Comparison of ENCODE assay signal across 9 cellular contexts in genomic region chr13:46665630-46666482, GRCh38.
DNase-seq lines count a peak whose midpoint lies in the region; ATAC-seq, FAIRE-seq and TF ChIP-seq lines count a peak whose summit lies in the region.
"Had no signal": no experiment of that assay in that cellular context is flagged by ENCODE, and none has a peak within 500 bp of the region (broad histone marks: within the 10 kb centered on the region; RNA-seq: fewer than 3 reads in every experiment).

No MANE protein-coding gene starts in this region.

- intact Hi-C loops in PC-3 (cut with micrococcal nuclease) (loop anchor here (10.0 kb wide), 1 partner anchor 111 kb away; the partner anchor contains the start of gene LRCH1), tibial artery (cut with DNase I; ENCODE audit: low total_unique reads) (no loop called here)

- H3K27me3 ChIP-seq in PC-3 (ENCODE audit: low read length): no peaks in the 10 kb centered on the region
- no peaks in the 10 kb centered on the region for H3K27me3 ChIP-seq in iPS-20b (ENCODE audit: insufficient read depth, low read length)
- no peaks in the 10 kb centered on the region for H3K27me3 ChIP-seq in tibial artery

- no peaks in the 10 kb centered on the region for H3K9me2 ChIP-seq in PC-3 (replicated peaks; ENCODE audit: low read length)

- peak overlapping the region; percentile 76 for H3K27ac Mint-ChIP-seq in activated naive CD4-positive, alpha-beta T cell treated with anti-CD3 and anti-CD28 coated beads, Interleukin-2, amount 10 ng/mL, durations not matched to agents 7 days and 5 days

- H3K27me3 Mint-ChIP-seq in activated naive CD4-positive, alpha-beta T cell treated with anti-CD3 and anti-CD28 coated beads, Interleukin-2, amount 10 ng/mL, durations not matched to agents 7 days and 5 days: no peaks in the 10 kb centered on the region

- peaks cover 10% of the 10 kb centered on the region; the same call in 1 of the 2 replicates for H3K79me2 ChIP-seq in PC-3 (ENCODE audit: low read length)

- peaks cover 4% of the 10 kb centered on the region; the same call in 1 of the 2 replicates for H4K20me1 ChIP-seq in PC-3 (ENCODE audit: low read length)

- no peak for DNase-seq in activated naive CD4-positive, alpha-beta T cell treated with anti-CD3 and anti-CD28 coated beads, Interleukin-2, amount 10 ng/mL, durations not matched to agents 7 days and 5 days
- no peak for DNase-seq in activated naive CD4-positive, alpha-beta T cell treated with Interleukin-2 at 50 U/mL for 16 hours
- DNase-seq in PC-3: peak; percentile 54
- DNase-seq in tibial artery: no peak
- DNase-seq in frontal cortex (ENCODE audit: low spot score in 2 of 2): no peak
- DNase-seq in NCI-H1048 (lab: John Stamatoyannopoulos, UW): no peak
- DNase-seq: GDM1 had no signal

- H3K4me3 Mint-ChIP-seq in activated naive CD4-positive, alpha-beta T cell treated with anti-CD3 and anti-CD28 coated beads, Interleukin-2, amount 10 ng/mL, durations not matched to agents 7 days and 5 days: no peak overlapping the region

- H3F3A ChIP-seq in PC-3 (ENCODE audit: low read length, unreplicated experiment): peaks cover 3% of the 10 kb centered on the region

- POLR2A ChIA-PET in PC-3 (lab: Charles Lee; ENCODE audit: unreplicated experiment): interaction anchor here (0.6 kb wide), 1 partner anchor 1610 kb away, joined by 3 read pairs; no protein-coding TSS in a partner anchor

- no peaks in the 10 kb centered on the region for H3K9me3 ChIP-seq in PC-3 (ENCODE audit: low read length)
- H3K9me3 ChIP-seq in iPS-20b (ENCODE audit: insufficient read depth, low read depth, low read length): no peaks in the 10 kb centered on the region
- no peaks in the 10 kb centered on the region for H3K9me3 ChIP-seq in tibial artery

- H3K4me3 ChIP-seq in PC-3 (ENCODE audit: low read length): no peak overlapping the region
- peak overlapping the region; percentile 28; the same call in 1 of the 2 replicates for H3K4me3 ChIP-seq in iPS-20b (ENCODE audit: low read length)
- H3K4me3 ChIP-seq in tibial artery: no peak overlapping the region

- BruUV-seq in PC-3 (replicated peaks; lab: Mats Ljungman, UMichigan): no TSS peak

- FAIRE-seq in frontal cortex (lab: Jason Lieb, UNC): no peak

- H3K4me2 ChIP-seq in PC-3 (ENCODE audit: low read length): peak overlapping the region; percentile 51

- TF ChIP-seq CTCF in PC-3 (conservative IDR thresholded peaks at IDR 0.05; ENCODE audit: low read depth, low read length) (no peak), tibial artery (IDR thresholded peaks at IDR 0.05) (no peak)

- peaks cover 26% of the 10 kb centered on the region for H3K4me1 ChIP-seq in PC-3 (ENCODE audit: insufficient read depth, low read length)
- H3K4me1 ChIP-seq in iPS-20b (ENCODE audit: insufficient read depth, low read length): peaks cover 43% of the 10 kb centered on the region
- H3K4me1 ChIP-seq in tibial artery: peaks cover 0 to 58% (median 40%) of the 10 kb centered on the region in 4 donors

- peaks cover 14% of the 10 kb centered on the region for H3K36me3 Mint-ChIP-seq in activated naive CD4-positive, alpha-beta T cell treated with anti-CD3 and anti-CD28 coated beads, Interleukin-2, amount 10 ng/mL, durations not matched to agents 7 days and 5 days

- H3K27ac ChIP-seq in PC-3 (ENCODE audit: low read length) (peak overlapping the region; percentile 76), iPS-20b (ENCODE audit: low read length) (no peak overlapping the region), tibial artery (peak overlapping the region; percentile 48 to 63)

- H3K36me3 ChIP-seq in PC-3 (ENCODE audit: low read depth, low read length) (no peaks in the 10 kb centered on the region), iPS-20b (ENCODE audit: insufficient read depth, low read depth, low read length) (no peaks in the 10 kb centered on the region), tibial artery (peaks cover 0 to 8% (median 0%) of the 10 kb centered on the region in 3 donors)

- H3K9me3 Mint-ChIP-seq in activated naive CD4-positive, alpha-beta T cell treated with anti-CD3 and anti-CD28 coated beads, Interleukin-2, amount 10 ng/mL, durations not matched to agents 7 days and 5 days: no peaks in the 10 kb centered on the region

- ATAC-seq in PC-3: peak; percentile 85
- no peak for ATAC-seq in HG02571 (IDR thresholded peaks at IDR 0.05; ENCODE audit: unreplicated experiment)

- H3K9ac ChIP-seq in PC-3 (ENCODE audit: low read length) (no peak overlapping the region), iPS-20b (ENCODE audit: low read depth, low read length) (peak overlapping the region; percentile 46; the same call in 1 of the 2 replicates)

- CTCF ChIA-PET in activated naive CD4-positive, alpha-beta T cell treated with anti-CD3 and anti-CD28 coated beads, Interleukin-2, amount 10 ng/mL, durations not matched to agents 7 days and 5 days (lab: Charles Lee): interaction anchor here (1.2 to 2.0 kb wide), 3 partner anchors 10 to 114 kb away, joined by 3 to 13 read pairs (median 3); no protein-coding TSS in a partner anchor
- CTCF ChIA-PET in PC-3 (lab: Charles Lee): no interaction called here

- peaks cover 56% of the 10 kb centered on the region for H3K4me1 Mint-ChIP-seq in activated naive CD4-positive, alpha-beta T cell treated with anti-CD3 and anti-CD28 coated beads, Interleukin-2, amount 10 ng/mL, durations not matched to agents 7 days and 5 days

- H2AFZ ChIP-seq in PC-3 (ENCODE audit: low read length): no peak overlapping the region
